ENCODE assay signal across 35 cellular contexts in genomic region chr1:32888134-32888533, GRCh38. TPM values are rescaled to one million over a fixed set of nuclear protein-coding genes. Genes with fewer than 3 reads are reported as not detected.
"Had no signal": no experiment of that assay in that cellular context is flagged by ENCODE, and none has a peak within 500 bp of the region (broad histone marks: within the 10 kb centered on the region; RNA-seq: fewer than 3 reads in every experiment).

No MANE protein-coding gene starts in this region.

- DNase-seq: activated B cell treated with CpG ODN at 0.5 μM for 24 hours; activated CD4-positive, alpha-beta memory T cell treated with anti-CD3 and anti-CD28 coated beads for 36 hours; activated CD4-positive, alpha-beta T cell treated with anti-CD3 and anti-CD28 coated beads for 48 hours; activated CD4-positive, alpha-beta T cell treated with anti-CD3 and anti-CD28 coated beads, Interleukin-2, amount 50 U/mL, for 1 hour; activated CD8-positive, alpha-beta memory T cell treated with anti-CD3 and anti-CD28 coated beads, Interleukin-2, amount 10 ng/mL, durations not matched to agents 7 days and 5 days; activated CD8-positive, alpha-beta memory T cell treated with anti-CD3 and anti-CD28 coated beads, Interleukin-2, amount 50 U/mL, for 4 hours; activated CD8-positive, alpha-beta T cell treated with anti-CD3 and anti-CD28 coated beads, Interleukin-2, amount 10 ng/mL, durations not matched to agents 7 days and 5 days; activated effector memory CD4-positive, alpha-beta T cell treated with anti-CD3 and anti-CD28 coated beads, Interleukin-2, amount 50 U/mL, for 16 hours; activated naive CD4-positive, alpha-beta T cell treated with anti-CD3 and anti-CD28 coated beads for 36 hours; activated naive CD8-positive, alpha-beta T cell treated with anti-CD3 and anti-CD28 coated beads for 36 hours; activated naive CD8-positive, alpha-beta T cell treated with anti-CD3 and anti-CD28 coated beads, Interleukin-2, amount 50 U/mL, for 24 hours; activated T-cell treated with anti-CD3 and anti-CD28 coated beads, Interleukin-2, amount 50 U/mL, for 1 hour; activated T-cell treated with anti-CD3 and anti-CD28 coated beads, Interleukin-2, amount 50 U/mL, for 48 hours; adrenal gland; colonic mucosa; effector CD8-positive, alpha-beta T cell; endodermal cell; erythroblast; foreskin keratinocyte; gastrocnemius medialis; heart right ventricle; T-helper 1 cell; T-helper 17 cell; T1000; WERI-Rb-1 had no signal

- H3K36me3 Mint-ChIP-seq: activated CD4-positive, alpha-beta memory T cell treated with anti-CD3 and anti-CD28 coated beads for 36 hours; activated CD8-positive, alpha-beta memory T cell treated with anti-CD3 and anti-CD28 coated beads, Interleukin-2, amount 10 ng/mL, durations not matched to agents 7 days and 5 days; activated naive CD4-positive, alpha-beta T cell treated with anti-CD3 and anti-CD28 coated beads, Interleukin-2, amount 50 U/mL, for 24 hours; activated naive CD8-positive, alpha-beta T cell treated with anti-CD3 and anti-CD28 coated beads for 36 hours had no signal

- H3K27ac ChIP-seq: adrenal gland, colonic mucosa, esophagus muscularis mucosa, foreskin keratinocyte, gastrocnemius medialis, heart right ventricle, WERI-Rb-1 had no signal

- H3K36me3 ChIP-seq: adrenal gland, colonic mucosa, esophagus muscularis mucosa, gastrocnemius medialis, heart right ventricle had no signal

- H3K9me3 Mint-ChIP-seq: activated B cell treated with CpG ODN at 0.5 μM for 24 hours; activated CD4-positive, alpha-beta memory T cell treated with anti-CD3 and anti-CD28 coated beads for 36 hours; activated naive CD4-positive, alpha-beta T cell treated with anti-CD3 and anti-CD28 coated beads for 36 hours; activated naive CD4-positive, alpha-beta T cell treated with anti-CD3 and anti-CD28 coated beads, Interleukin-2, amount 50 U/mL, for 24 hours; activated naive CD8-positive, alpha-beta T cell treated with anti-CD3 and anti-CD28 coated beads for 36 hours; activated naive CD8-positive, alpha-beta T cell treated with anti-CD3 and anti-CD28 coated beads, Interleukin-2, amount 50 U/mL, for 24 hours; activated T-helper 1 cell treated with anti-CD3 and anti-CD28 coated beads, Interleukin-12 subunit alpha, Interleukin-12 subunit beta, Interleukin-2, Interleukin-4 antibody, amounts not matched to agents 30 ng/mL and 10 ng/mL and 1 ng/mL, durations not matched to agents 14 hours and 24 hours and 36 hours; activated T-helper 2 cell treated with anti-CD3 and anti-CD28 coated beads, Interferon-gamma antibody, Interleukin-2, Interleukin-4, amounts not matched to agents 10 μg/mL and 5 μg/mL and 100 μg/mL, durations not matched to agents 14 hours and 24 hours and 36 hours; central memory CD8-positive, alpha-beta T cell; T-helper 2 cell treated with Interferon-gamma antibody and Interleukin-4, amounts not matched to agents 5 μg/mL and 100 μg/mL, for 36 hours had no signal

- H3K9me3 ChIP-seq: adrenal gland, colonic mucosa, esophagus muscularis mucosa, gastrocnemius medialis, heart right ventricle had no signal

- H3K27ac Mint-ChIP-seq: activated B cell treated with CpG ODN at 0.5 μM for 24 hours; activated CD4-positive, alpha-beta memory T cell treated with anti-CD3 and anti-CD28 coated beads for 36 hours; activated CD8-positive, alpha-beta memory T cell treated with anti-CD3 and anti-CD28 coated beads, Interleukin-2, amount 10 ng/mL, durations not matched to agents 7 days and 5 days; activated CD8-positive, alpha-beta T cell treated with anti-CD3 and anti-CD28 coated beads, Interleukin-2, amount 10 ng/mL, durations not matched to agents 7 days and 5 days; activated naive CD4-positive, alpha-beta T cell treated with anti-CD3 and anti-CD28 coated beads, Interleukin-2, amount 50 U/mL, for 24 hours; activated naive CD8-positive, alpha-beta T cell treated with anti-CD3 and anti-CD28 coated beads for 36 hours; activated naive CD8-positive, alpha-beta T cell treated with anti-CD3 and anti-CD28 coated beads, Interleukin-2, amount 50 U/mL, for 24 hours; activated T-helper 1 cell treated with anti-CD3 and anti-CD28 coated beads, Interleukin-12 subunit alpha, Interleukin-12 subunit beta, Interleukin-2, Interleukin-4 antibody, amounts not matched to agents 30 ng/mL and 10 ng/mL and 1 ng/mL, durations not matched to agents 14 hours and 24 hours and 36 hours; activated T-helper 2 cell treated with anti-CD3 and anti-CD28 coated beads, Interferon-gamma antibody, Interleukin-2, Interleukin-4, amounts not matched to agents 10 μg/mL and 5 μg/mL and 100 μg/mL, durations not matched to agents 14 hours and 24 hours and 36 hours; endodermal cell; T-helper 17 cell; T-helper 2 cell treated with Interferon-gamma antibody and Interleukin-4, amounts not matched to agents 5 μg/mL and 100 μg/mL, for 36 hours had no signal

- H3K4me1 ChIP-seq: colonic mucosa had no signal

- H3K4me1 Mint-ChIP-seq: activated CD8-positive, alpha-beta memory T cell treated with anti-CD3 and anti-CD28 coated beads, Interleukin-2, amount 10 ng/mL, durations not matched to agents 7 days and 5 days; activated naive CD8-positive, alpha-beta T cell treated with anti-CD3 and anti-CD28 coated beads for 36 hours had no signal

- ATAC-seq: activated CD4-positive, CD25-positive, alpha-beta regulatory T cell treated with anti-CD3 and anti-CD28 coated beads, Interleukin-2, amount 50 U/mL, for 24 hours; activated CD8-positive, alpha-beta memory T cell treated with anti-CD3 and anti-CD28 coated beads, Interleukin-2, amount 10 ng/mL, durations not matched to agents 7 days and 5 days; activated CD8-positive, alpha-beta T cell treated with anti-CD3 and anti-CD28 coated beads, Interleukin-2, amount 10 ng/mL, durations not matched to agents 7 days and 5 days; activated naive CD8-positive, alpha-beta T cell treated with anti-CD3 and anti-CD28 coated beads, Interleukin-2, amount 50 U/mL, for 24 hours; foreskin keratinocyte; gastrocnemius medialis; heart right ventricle; T-helper 17 cell had no signal

- H3K4me3 Mint-ChIP-seq: activated B cell treated with CpG ODN at 0.5 μM for 24 hours; activated CD4-positive, alpha-beta memory T cell treated with anti-CD3 and anti-CD28 coated beads for 36 hours; activated CD8-positive, alpha-beta memory T cell treated with anti-CD3 and anti-CD28 coated beads, Interleukin-2, amount 10 ng/mL, durations not matched to agents 7 days and 5 days; activated CD8-positive, alpha-beta T cell treated with anti-CD3 and anti-CD28 coated beads, Interleukin-2, amount 10 ng/mL, durations not matched to agents 7 days and 5 days; activated naive CD4-positive, alpha-beta T cell treated with anti-CD3 and anti-CD28 coated beads for 36 hours; activated naive CD4-positive, alpha-beta T cell treated with anti-CD3 and anti-CD28 coated beads, Interleukin-2, amount 50 U/mL, for 24 hours; activated naive CD8-positive, alpha-beta T cell treated with anti-CD3 and anti-CD28 coated beads for 36 hours; activated naive CD8-positive, alpha-beta T cell treated with anti-CD3 and anti-CD28 coated beads, Interleukin-2, amount 50 U/mL, for 24 hours; activated T-helper 1 cell treated with anti-CD3 and anti-CD28 coated beads, Interleukin-12 subunit alpha, Interleukin-12 subunit beta, Interleukin-2, Interleukin-4 antibody, amounts not matched to agents 30 ng/mL and 10 ng/mL and 1 ng/mL, durations not matched to agents 14 hours and 24 hours and 36 hours; central memory CD8-positive, alpha-beta T cell; endodermal cell; T-helper 17 cell; T-helper 2 cell treated with Interferon-gamma antibody and Interleukin-4, amounts not matched to agents 5 μg/mL and 100 μg/mL, for 36 hours had no signal

- H3K4me3 ChIP-seq: adrenal gland, colonic mucosa, esophagus muscularis mucosa, gastrocnemius medialis, heart right ventricle had no signal

RNA-seq across cellular contexts. Expression of gene HPCA, which starts 1.8 kb away (rescaled TPM):
- total RNA-seq: activated B cell treated with CpG ODN at 0.5 μM for 24 hours; activated CD8-positive, alpha-beta memory T cell treated with anti-CD3 and anti-CD28 coated beads for 36 hours; activated CD8-positive, alpha-beta T cell treated with anti-CD3 and anti-CD28 coated beads, Interleukin-2, amount 10 ng/mL, durations not matched to agents 7 days and 5 days; activated naive CD4-positive, alpha-beta T cell treated with anti-CD3 and anti-CD28 coated beads for 36 hours; activated T-helper 1 cell treated with anti-CD3 and anti-CD28 coated beads, Interleukin-12 subunit alpha, Interleukin-12 subunit beta, Interleukin-2, Interleukin-4 antibody, amounts not matched to agents 30 ng/mL and 10 ng/mL and 1 ng/mL, durations not matched to agents 14 hours and 24 hours and 36 hours; astrocyte; dermis microvascular lymphatic vessel endothelial cell; foreskin keratinocyte; gastrocnemius medialis; heart right ventricle; T-helper 17 cell had no signal

RNA-seq across cellular contexts. Expression of gene TMEM54, which starts 13.1 kb away (rescaled TPM):
- total RNA-seq: activated CD8-positive, alpha-beta memory T cell treated with anti-CD3 and anti-CD28 coated beads, Interleukin-2, amount 10 ng/mL, durations not matched to agents 7 days and 5 days; activated CD8-positive, alpha-beta T cell treated with anti-CD3 and anti-CD28 coated beads, Interleukin-2, amount 10 ng/mL, durations not matched to agents 7 days and 5 days; T-helper 17 cell had no signal

RNA-seq across cellular contexts. Expression of gene FNDC5, which starts 17.4 kb away (rescaled TPM):
- total RNA-seq: activated CD4-positive, alpha-beta memory T cell treated with anti-CD3 and anti-CD28 coated beads for 36 hours; activated CD8-positive, alpha-beta memory T cell treated with anti-CD3 and anti-CD28 coated beads for 36 hours; activated CD8-positive, alpha-beta memory T cell treated with anti-CD3 and anti-CD28 coated beads, Interleukin-2, amount 10 ng/mL, durations not matched to agents 7 days and 5 days; activated CD8-positive, alpha-beta T cell treated with anti-CD3 and anti-CD28 coated beads, Interleukin-2, amount 10 ng/mL, durations not matched to agents 7 days and 5 days; activated naive CD4-positive, alpha-beta T cell treated with anti-CD3 and anti-CD28 coated beads for 36 hours; activated naive CD8-positive, alpha-beta T cell treated with anti-CD3 and anti-CD28 coated beads for 36 hours; activated T-helper 1 cell treated with anti-CD3 and anti-CD28 coated beads, Interleukin-12 subunit alpha, Interleukin-12 subunit beta, Interleukin-2, Interleukin-4 antibody, amounts not matched to agents 30 ng/mL and 10 ng/mL and 1 ng/mL, durations not matched to agents 14 hours and 24 hours and 36 hours; activated T-helper 2 cell treated with anti-CD3 and anti-CD28 coated beads, Interferon-gamma antibody, Interleukin-2, Interleukin-4, amounts not matched to agents 10 μg/mL and 5 μg/mL and 100 μg/mL, durations not matched to agents 14 hours and 24 hours and 36 hours; foreskin keratinocyte; T-helper 17 cell had no signal
